Comparison of ENCODE assay signal across 1 cellular context in genomic region chr19:40607898-40608621, GRCh38.
TF ChIP-seq lines count a peak whose summit lies in the region.

No MANE protein-coding gene starts in this region.

TF ChIP-seq in WTC11, 78 proteins besides CTCF, POLR2A, EP300 and RAD21 (continued from another document):
- no peak for TF ChIP-seq ARID4B (CRISPR knock-in tag; IDR thresholded peaks at IDR 0.05; ENCODE audit: borderline replicate concordance)
TF ChIP-seq in WTC11: peak in this region for 0.
